Comparison of ENCODE assay signal across 1 cellular context in the genomic region with DNA sequence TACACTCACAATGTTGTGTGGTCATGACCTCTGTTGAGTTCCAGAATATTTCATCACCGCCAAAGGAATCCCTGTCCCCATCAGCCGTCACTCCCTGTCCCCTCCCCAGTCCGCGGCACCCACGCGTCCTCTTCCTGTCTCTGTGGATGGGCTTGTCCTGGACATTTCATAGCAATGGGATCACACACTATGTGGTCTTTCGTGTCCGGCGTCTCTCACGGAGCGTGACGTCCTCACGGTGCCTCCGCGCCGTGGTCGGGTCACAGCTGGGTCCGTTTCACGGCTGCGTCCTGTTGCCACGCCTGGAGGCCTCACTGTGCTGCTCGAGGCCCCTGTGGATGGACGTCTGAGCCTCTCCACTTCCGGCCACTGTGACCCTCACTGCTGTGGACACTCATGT.
TF ChIP-seq lines count a peak whose summit lies in the region.

No MANE protein-coding gene starts in this region.

TF ChIP-seq in K562, 482 proteins besides CTCF, POLR2A, EP300 and RAD21 (continued from another document):
- no peak for TF ChIP-seq ZNF561 (CRISPR knock-in tag; conservative IDR thresholded peaks at IDR 0.05)
TF ChIP-seq in K562: peak in this region for 6.
